11 cellular contexts compared by ENCODE assay signal in genomic region chr13:29435125-29435911, GRCh38.
A peak's percentile ranks its signal among the peaks of the same experiment; 100 is the strongest.
DNase-seq lines count a peak whose midpoint lies in the region; ATAC-seq and TF ChIP-seq lines count a peak whose summit lies in the region.
"Had no signal": no experiment of that assay in that cellular context is flagged by ENCODE, and none has a peak within 500 bp of the region (broad histone marks: within the 10 kb centered on the region; RNA-seq: fewer than 3 reads in every experiment).

No MANE protein-coding gene starts in this region.

- peak; percentile 21 for DNase-seq in DMS 273 (lab: John Stamatoyannopoulos, UW; ENCODE audit: unreplicated experiment)
- DNase-seq in DMS 273 treated with DMSO at 0.1 percent for 48 hours (lab: John Stamatoyannopoulos, UW), result no peak
- DNase-seq in astrocyte of the cerebellum (ENCODE audit: low read depth), result peak; percentile 79
- DNase-seq in left colon, result peak in 1 of 2 donors; percentile 27
- DNase-seq in tibial artery, result no peak
- no peak for DNase-seq in stimulated activated CD4-positive, alpha-beta T cell treated with anti-CD3 and anti-CD28 coated beads, Interleukin-2, amount 100 ng/mL, for 24 hours
- DNase-seq in CD8-positive, alpha-beta T cell, result no peak
- DNase-seq: activated CD4-positive, CD25-positive, alpha-beta regulatory T cell treated with anti-CD3 and anti-CD28 coated beads, Interleukin-2, amount 50 U/mL, for 72 hours had no signal

- no peaks in the 10 kb centered on the region for H3K9me3 ChIP-seq in tibial artery
- no peaks in the 10 kb centered on the region for H3K9me3 ChIP-seq in CD8-positive, alpha-beta T cell (ENCODE audit: low read length)

- no peak for TF ChIP-seq CTCF in astrocyte of the cerebellum (IDR thresholded peaks at IDR 0.05; ENCODE audit: low read depth, low read length, missing control alignments)
- TF ChIP-seq CTCF in tibial artery (IDR thresholded peaks at IDR 0.05), result no peak
- TF ChIP-seq CTCF in CD8-positive, alpha-beta T cell (IDR thresholded peaks at IDR 0.05), result no peak

- H3K4me1 ChIP-seq in tibial artery, result peaks cover 0 to 44% (median 23%) of the 10 kb centered on the region in 4 donors
- H3K4me1 ChIP-seq in CD8-positive, alpha-beta T cell (ENCODE audit: insufficient read depth, low read length), result no peaks in the 10 kb centered on the region

- in situ Hi-C loops in astrocyte of the cerebellum (cut with HindIII; ENCODE audit: low sequenced_read_pairs), result no loop called here

- no peaks in the 10 kb centered on the region for H3K36me3 ChIP-seq in tibial artery
- H3K36me3 ChIP-seq in CD8-positive, alpha-beta T cell (ENCODE audit: insufficient read depth, low read length), result no peaks in the 10 kb centered on the region

- peak overlapping the region; percentile 42 to 63 for H3K27ac ChIP-seq in tibial artery
- no peak overlapping the region for H3K27ac ChIP-seq in CD8-positive, alpha-beta T cell (ENCODE audit: low read depth, low read length)
- H3K27ac ChIP-seq: 22Rv1 had no signal

- H3K27ac Mint-ChIP-seq in CD8-positive, alpha-beta T cell, result no peak overlapping the region

- H3K4me1 Mint-ChIP-seq in CD8-positive, alpha-beta T cell (ENCODE audit: low read depth), result no peaks in the 10 kb centered on the region

- peak; percentile 26 for ATAC-seq in left colon
- ATAC-seq in HG03457 (IDR thresholded peaks at IDR 0.05; ENCODE audit: unreplicated experiment), result no peak
- ATAC-seq in CD8-positive, alpha-beta T cell, result no peak

- peaks cover 27% of the 10 kb centered on the region for H3K27me3 Mint-ChIP-seq in CD8-positive, alpha-beta T cell (ENCODE audit: low read depth)

- no peaks in the 10 kb centered on the region for H3K36me3 Mint-ChIP-seq in CD8-positive, alpha-beta T cell
- H3K36me3 Mint-ChIP-seq: naive B cell had no signal

- POLR2A ChIA-PET in CD8-positive, alpha-beta T cell (lab: Charles Lee), result no interaction called here

- no peak overlapping the region for H3K4me3 ChIP-seq in astrocyte of the cerebellum (ENCODE audit: low read depth, low read length)
- no peak overlapping the region for H3K4me3 ChIP-seq in tibial artery
- no peak overlapping the region for H3K4me3 ChIP-seq in CD8-positive, alpha-beta T cell (ENCODE audit: low read depth, low read length)

- H3K9me3 Mint-ChIP-seq in CD8-positive, alpha-beta T cell, result no peaks in the 10 kb centered on the region
- H3K9me3 Mint-ChIP-seq: naive B cell had no signal

- H3K27me3 ChIP-seq in tibial artery, result no peaks in the 10 kb centered on the region
- no peaks in the 10 kb centered on the region for H3K27me3 ChIP-seq in CD8-positive, alpha-beta T cell (ENCODE audit: insufficient read depth, low read length)

- H3K4me3 Mint-ChIP-seq in CD8-positive, alpha-beta T cell, result no peak overlapping the region

- intact Hi-C loops in left colon (cut with DNase I, micrococcal nuclease) (no loop called here), tibial artery (cut with DNase I; ENCODE audit: low total_unique reads) (no loop called here)
- intact Hi-C loops in CD8-positive, alpha-beta T cell (cut with DNase I, micrococcal nuclease), result no loop called here

- CTCF ChIA-PET in CD8-positive, alpha-beta T cell (lab: Charles Lee), result no interaction called here

Comparison
In these comparisons a context has a peak if more than half of its experiments do, and no peak if none do; other contexts are left out.
1. DNase-seq: peak in DMS 273 (single experiment) and astrocyte of the cerebellum (single experiment); none in DMS 273 treated with DMSO at 0.1 percent for 48 hours (single experiment), tibial artery (0 of 2), stimulated activated CD4-positive, alpha-beta T cell treated with anti-CD3 and anti-CD28 coated beads, Interleukin-2, amount 100 ng/mL, for 24 hours (0 of 2) and CD8-positive, alpha-beta T cell (0 of 7).